In genomic region chr16:2135703-2136490, GRCh38 we compare ENCODE assay signal across 8 cellular contexts. TPM values are rescaled to one million over a fixed set of nuclear protein-coding genes. Genes with fewer than 3 reads are reported as not detected.
DNase-seq lines count a peak whose midpoint lies in the region; ATAC-seq and TF ChIP-seq lines count a peak whose summit lies in the region.
"Not testable (repeated sequence)": the region's sequence is repeated elsewhere in the genome, so short reads cannot be mapped to it uniquely, and the experiment has no call there.

Gene PKD1 (minus strand): TSS chr16:2135898. CDS start chr16:2135689, 209 bp downstream.

- H3K4me1 ChIP-seq in Karpas-422 (ENCODE audit: low read length); OCI-LY1 (ENCODE audit: insufficient read depth, low read length, severe bottlenecking); iPS-18a (ENCODE audit: control insufficient read depth, low read depth, low read length); rectal smooth muscle tissue (ENCODE audit: control insufficient read depth, insufficient read depth, low read length): not testable (repeated sequence)
- peaks cover 2 to 31% of the 10 kb centered on the region in 2 donors for H3K4me1 ChIP-seq in thoracic aorta (ENCODE audit: control insufficient read depth in 1 of 2, low read depth in 2 of 2)

- H3K27me3 ChIP-seq in Karpas-422 (ENCODE audit: low read length); OCI-LY1 (ENCODE audit: insufficient read depth, low read length); iPS-18a (ENCODE audit: control insufficient read depth, insufficient read depth, low read length); rectal smooth muscle tissue (ENCODE audit: control insufficient read depth, insufficient read depth, low read length); thoracic aorta (replicated peaks; ENCODE audit: insufficient read depth): not testable (repeated sequence)

- H3K27ac Mint-ChIP-seq in activated CD4-positive, alpha-beta memory T cell treated with anti-CD3 and anti-CD28 coated beads, Interleukin-2, amount 10 ng/mL, durations not matched to agents 7 days and 5 days, result peak within 1 kb of the TSS; percentile 89

- CTCF ChIA-PET in activated CD4-positive, alpha-beta memory T cell treated with anti-CD3 and anti-CD28 coated beads, Interleukin-2, amount 10 ng/mL, durations not matched to agents 7 days and 5 days (lab: Charles Lee), result interaction anchor here (1.0 kb wide), 2 partner anchors 19 to 120 kb away, joined by 3 read pairs; no protein-coding TSS in a partner anchor

- H3K36me3 Mint-ChIP-seq in activated CD4-positive, alpha-beta memory T cell treated with anti-CD3 and anti-CD28 coated beads, Interleukin-2, amount 10 ng/mL, durations not matched to agents 7 days and 5 days (ENCODE audit: low read depth), result not testable (repeated sequence)

- DNase-seq in ELR (ENCODE audit: low read depth) (peak; percentile 82), Karpas-422 (peak; percentile 95), cerebellar nuclear complex (lab: John Stamatoyannopoulos, UW) (peak; percentile 56 to 68), thoracic aorta (ENCODE audit: low spot score) (peak; percentile 94)
- peak; percentile 99 for DNase-seq in activated CD4-positive, alpha-beta memory T cell treated with anti-CD3 and anti-CD28 coated beads, Interleukin-2, amount 10 ng/mL, durations not matched to agents 7 days and 5 days

- POLR2A ChIA-PET in activated CD4-positive, alpha-beta memory T cell treated with anti-CD3 and anti-CD28 coated beads, Interleukin-2, amount 10 ng/mL, durations not matched to agents 7 days and 5 days (lab: Charles Lee), result interaction anchor here (1.1 to 1.7 kb wide), 2 partner anchors 20 to 171 kb away, joined by 4 to 6 read pairs; partner anchors contain the start of genes RPS2 and TRAF7

- ATAC-seq in thoracic aorta (ENCODE audit: insufficient number of reproducible peaks, low FRiP score, low read depth), result not testable (repeated sequence)

- not testable (repeated sequence) for H3K36me3 ChIP-seq in Karpas-422 (ENCODE audit: insufficient read depth, low read length); OCI-LY1 (ENCODE audit: insufficient read depth, low read length); iPS-18a (ENCODE audit: control insufficient read depth, low read depth, low read length); rectal smooth muscle tissue (ENCODE audit: control insufficient read depth, insufficient read depth, low read length); thoracic aorta

- H3K4me2 ChIP-seq in Karpas-422 (ENCODE audit: low read depth, low read length, poor library complexity, severe bottlenecking), result peak within 1 kb of the TSS; percentile 71
- H3K4me2 ChIP-seq in OCI-LY1 (ENCODE audit: low read length), result peak within 1 kb of the TSS; percentile 83

- peaks cover 14% of the 10 kb centered on the region for H3K4me1 Mint-ChIP-seq in activated CD4-positive, alpha-beta memory T cell treated with anti-CD3 and anti-CD28 coated beads, Interleukin-2, amount 10 ng/mL, durations not matched to agents 7 days and 5 days

- H3K9me3 Mint-ChIP-seq in activated CD4-positive, alpha-beta memory T cell treated with anti-CD3 and anti-CD28 coated beads, Interleukin-2, amount 10 ng/mL, durations not matched to agents 7 days and 5 days, result not testable (repeated sequence)

- H3K79me2 ChIP-seq in Karpas-422 (ENCODE audit: low read length); OCI-LY1 (ENCODE audit: insufficient read depth, low read length): not testable (repeated sequence)

- H2AFZ ChIP-seq in Karpas-422 (ENCODE audit: low read length), result peak within 1 kb of the TSS; percentile 62; the same call in 1 of the 2 replicates
- H2AFZ ChIP-seq in OCI-LY1 (ENCODE audit: low read length), result not testable (repeated sequence)

- H3K4me3 ChIP-seq in Karpas-422 (ENCODE audit: low read length) (peak within 1 kb of the TSS; percentile 64), OCI-LY1 (ENCODE audit: low read depth, low read length, poor library complexity, severe bottlenecking) (peak within 1 kb of the TSS; percentile 62), iPS-18a (ENCODE audit: low read length) (peak within 1 kb of the TSS; percentile 49), rectal smooth muscle tissue (ENCODE audit: low read length) (peak within 1 kb of the TSS; percentile 59), thoracic aorta (peak within 1 kb of the TSS; percentile 83)

- H3K9me2 ChIP-seq in Karpas-422 (replicated peaks; ENCODE audit: insufficient read depth, low read length); OCI-LY1 (ENCODE audit: low read depth, low read length): not testable (repeated sequence)

- H3F3A ChIP-seq in OCI-LY1 (ENCODE audit: insufficient read depth, low read length), result not testable (repeated sequence)

- peak within 1 kb of the TSS; percentile 71 for H3K9ac ChIP-seq in Karpas-422 (ENCODE audit: low read length)
- peak within 1 kb of the TSS; percentile 70 for H3K9ac ChIP-seq in OCI-LY1 (ENCODE audit: low read length)
- H3K9ac ChIP-seq in iPS-18a (ENCODE audit: low read length); rectal smooth muscle tissue (ENCODE audit: low read length): not testable (repeated sequence)

- not testable (repeated sequence) for H3K27me3 Mint-ChIP-seq in activated CD4-positive, alpha-beta memory T cell treated with anti-CD3 and anti-CD28 coated beads, Interleukin-2, amount 10 ng/mL, durations not matched to agents 7 days and 5 days

- H3K27ac ChIP-seq in Karpas-422 (ENCODE audit: low read length); OCI-LY1 (ENCODE audit: low read depth, low read length, poor library complexity, severe bottlenecking); iPS-18a (ENCODE audit: low read length): not testable (repeated sequence)
- H3K27ac ChIP-seq in rectal smooth muscle tissue (ENCODE audit: low read depth, low read length), result peak within 1 kb of the TSS; percentile 66
- H3K27ac ChIP-seq in thoracic aorta, result peak within 1 kb of the TSS; percentile 71 to 80

- not testable (repeated sequence) for TF ChIP-seq CTCF in OCI-LY1 (IDR thresholded peaks at IDR 0.05; ENCODE audit: low read length); thoracic aorta (IDR thresholded peaks at IDR 0.05)

- H4K20me1 ChIP-seq in Karpas-422 (ENCODE audit: insufficient read depth, low read depth, low read length); OCI-LY1 (ENCODE audit: insufficient read depth, low read length): not testable (repeated sequence)

- peak within 1 kb of the TSS; percentile 91 for H3K4me3 Mint-ChIP-seq in activated CD4-positive, alpha-beta memory T cell treated with anti-CD3 and anti-CD28 coated beads, Interleukin-2, amount 10 ng/mL, durations not matched to agents 7 days and 5 days

- not testable (repeated sequence) for H3K9me3 ChIP-seq in Karpas-422 (ENCODE audit: low read length); OCI-LY1 (ENCODE audit: low read length); iPS-18a (ENCODE audit: control insufficient read depth, low read depth, low read length); thoracic aorta

RNA-seq across cellular contexts. Expression of gene PKD1, which starts in this region (rescaled TPM):
- total RNA-seq in Karpas-422 (2014; rRNA removed; shearing (Covaris generic); ENCODE audit: low replicate concordance), result 72.8 and 110 TPM in 2 replicates
- 10 to 100 TPM; 60.5 to 69.6 TPM for total RNA-seq in activated CD4-positive, alpha-beta memory T cell treated with anti-CD3 and anti-CD28 coated beads, Interleukin-2, amount 10 ng/mL, durations not matched to agents 7 days and 5 days
- 1,000 to 10,000 TPM in 1 of 2 donors, 100 to 1,000 TPM in 1; 838 to 1,071 TPM for total RNA-seq in thoracic aorta
